8 cellular contexts compared by ENCODE assay signal in genomic region chr14:56118611-56119181, GRCh38. TPM values are rescaled to one million over a fixed set of nuclear protein-coding genes. Genes with fewer than 3 reads are reported as not detected.
DNase-seq lines count a peak whose midpoint lies in the region; ATAC-seq and TF ChIP-seq lines count a peak whose summit lies in the region.

No MANE protein-coding gene starts in this region.

- H3K9me3 ChIP-seq in neuronal stem cell (replicated peaks in 1 of 2; ENCODE audit: control insufficient read depth in 2 of 2, insufficient read depth in 1 of 2, low read depth in 1 of 2, low read length in 2 of 2): no peaks in the 10 kb centered on the region

- no peaks in the 10 kb centered on the region for H3K36me3 ChIP-seq in neuronal stem cell (replicated peaks in 1 of 2; ENCODE audit: control insufficient read depth in 2 of 2, insufficient read depth in 2 of 2, low read length in 2 of 2)

- H2BK120ac ChIP-seq in neuronal stem cell (ENCODE audit: low read depth, low read length): peak overlapping the region; percentile 85

- H3K4me3 ChIP-seq in foreskin fibroblast (ENCODE audit: low read depth in 1 of 2, low read length in 2 of 2) (peak overlapping the region; percentile 64 to 66), neuronal stem cell (ENCODE audit: low read length in 2 of 2) (peak overlapping the region; percentile 51 to 95)

- H2BK12ac ChIP-seq in neuronal stem cell (ENCODE audit: low read length): no peak overlapping the region

- peak overlapping the region; percentile 93 for H2BK5ac ChIP-seq in neuronal stem cell (ENCODE audit: low read length)

- peak; percentile 15 for ATAC-seq in GM18909 (IDR thresholded peaks at IDR 0.05; ENCODE audit: poor library complexity, unreplicated experiment)
- peak; percentile 36 for ATAC-seq in HG03354 (IDR thresholded peaks at IDR 0.05; ENCODE audit: poor library complexity, severe bottlenecking, unreplicated experiment)

- DNase-seq in 8988T (peak; percentile 14), foreskin fibroblast (no peak), neuronal stem cell (ENCODE audit: low spot score) (no peak), NOMO-1 treated with DMSO at 0.1 percent for 48 hours (lab: John Stamatoyannopoulos, UW; ENCODE audit: unreplicated experiment) (no peak), NCI-H2081 treated with DMSO at 0.1 percent for 48 hours (lab: John Stamatoyannopoulos, UW) (no peak)
- no peak for DNase-seq in activated T-cell treated with anti-CD3 and anti-CD28 coated beads, Interleukin-2, amount 50 U/mL, for 24 hours

- peak overlapping the region; percentile 97 for H2AFZ ChIP-seq in neuronal stem cell (ENCODE audit: low read length)

- peak overlapping the region; percentile 68 for H3K27ac ChIP-seq in neuronal stem cell (replicated peaks; ENCODE audit: low read length)

- no peak overlapping the region for H4K8ac ChIP-seq in neuronal stem cell (ENCODE audit: low read depth, low read length)

- peak overlapping the region; percentile 58 for H3K14ac ChIP-seq in neuronal stem cell (ENCODE audit: low read length)

- peak overlapping the region; percentile 78 for H3K4me3 Mint-ChIP-seq in activated T-cell treated with anti-CD3 and anti-CD28 coated beads, Interleukin-2, amount 50 U/mL, for 24 hours

- no peaks in the 10 kb centered on the region for H3K36me3 Mint-ChIP-seq in activated T-cell treated with anti-CD3 and anti-CD28 coated beads, Interleukin-2, amount 50 U/mL, for 24 hours (ENCODE audit: low read depth)

- H2BK15ac ChIP-seq in neuronal stem cell (ENCODE audit: low read length): peak overlapping the region; percentile 88

- H3K23ac ChIP-seq in neuronal stem cell (ENCODE audit: low read depth, low read length, poor library complexity): peak overlapping the region; percentile 70

- H4K91ac ChIP-seq in neuronal stem cell (ENCODE audit: low read depth, low read length, poor library complexity): no peak overlapping the region

- H3K18ac ChIP-seq in neuronal stem cell (ENCODE audit: low read length): peak overlapping the region; percentile 97

- H3K27me3 ChIP-seq in neuronal stem cell (ENCODE audit: control insufficient read depth in 3 of 3, insufficient read depth in 3 of 3, low read depth in 1 of 3, low read length in 3 of 3): peaks cover 0 to 2% (median 0%) of the 10 kb centered on the region in 3 experiments

- peak overlapping the region; percentile 94 for H3K9ac ChIP-seq in neuronal stem cell (ENCODE audit: low read depth, low read length, poor library complexity)

- H3K79me1 ChIP-seq in neuronal stem cell (ENCODE audit: low read depth, low read length): peaks cover 3% of the 10 kb centered on the region

- H3K9me3 Mint-ChIP-seq in activated T-cell treated with anti-CD3 and anti-CD28 coated beads, Interleukin-2, amount 50 U/mL, for 24 hours: no peaks in the 10 kb centered on the region

- H3K4ac ChIP-seq in neuronal stem cell (ENCODE audit: low read length): no peak overlapping the region

- H3K4me1 Mint-ChIP-seq in activated T-cell treated with anti-CD3 and anti-CD28 coated beads, Interleukin-2, amount 50 U/mL, for 24 hours (ENCODE audit: low read depth): peaks cover 48% of the 10 kb centered on the region

- no peak overlapping the region for H3K27ac Mint-ChIP-seq in activated T-cell treated with anti-CD3 and anti-CD28 coated beads, Interleukin-2, amount 50 U/mL, for 24 hours

- TF ChIP-seq CTCF in foreskin fibroblast (IDR thresholded peaks at IDR 0.05; ENCODE audit: low read depth, low read length): no peak

- H2AK5ac ChIP-seq in neuronal stem cell (ENCODE audit: low read depth, low read length): peak overlapping the region; percentile 67

- H3K27me3 Mint-ChIP-seq in activated T-cell treated with anti-CD3 and anti-CD28 coated beads, Interleukin-2, amount 50 U/mL, for 24 hours: peaks cover 19% of the 10 kb centered on the region

- WGBS in neuronal stem cell (ENCODE audit: extremely low coverage in 2 of 2, insufficient read length in 2 of 2, insufficient replicate concordance in 1 of 2), 2 donors: no CpG with 5 or more reads among the region's 87 CpGs

- H3K4me2 ChIP-seq in neuronal stem cell (ENCODE audit: insufficient read depth, low read length, poor library complexity, severe bottlenecking): peak overlapping the region; percentile 74

- peaks cover 5 to 7% of the 10 kb centered on the region in 2 donors for H3K4me1 ChIP-seq in neuronal stem cell (ENCODE audit: control insufficient read depth in 2 of 2, insufficient read depth in 1 of 2, low read depth in 1 of 2, low read length in 2 of 2)

RNA-seq across cellular contexts. Expression of gene PELI2, which starts 0.5 kb away (rescaled TPM):
- polyA plus RNA-seq in neuronal stem cell (2013, experiment 1 of 2): 11.8 TPM
- polyA plus RNA-seq in neuronal stem cell (2013, experiment 2 of 2): 11.2 TPM
